Comparison of ENCODE assay signal across 8 cellular contexts in the genomic region with DNA sequence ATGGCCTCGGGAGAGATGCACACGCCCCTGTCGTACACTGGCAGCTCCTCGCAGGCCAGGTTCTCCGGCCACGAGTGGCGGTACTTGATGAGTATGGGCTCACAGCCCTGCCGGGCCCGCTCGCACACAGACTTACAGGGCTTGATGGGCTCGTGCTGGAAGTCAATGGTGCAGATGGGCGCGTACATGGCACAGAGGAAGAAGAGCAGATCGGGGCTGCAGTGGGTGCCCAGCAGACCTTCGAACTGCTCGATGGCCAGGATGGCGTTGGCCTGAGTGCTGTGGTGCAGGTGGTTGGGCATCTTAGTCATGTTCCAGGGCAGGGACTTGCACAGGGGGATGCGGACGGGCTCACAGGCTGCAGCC. TPM values are rescaled to one million over a fixed set of nuclear protein-coding genes. Genes with fewer than 3 reads are reported as not detected.
DNase-seq lines count a peak whose midpoint lies in the region; ATAC-seq and TF ChIP-seq lines count a peak whose summit lies in the region.

No MANE protein-coding gene starts in this region.

- no peak for DNase-seq in activated T-cell treated with anti-CD3 and anti-CD28 coated beads, Interleukin-2, amount 50 U/mL, for 4 hours
- no peak for DNase-seq in activated T-cell treated with anti-CD3 and anti-CD28 coated beads, Interleukin-2, amount 50 U/mL, for 1 hour
- DNase-seq in central memory CD8-positive, alpha-beta T cell (ENCODE audit: low spot score in 2 of 2): no peak
- DNase-seq in memory B cell (ENCODE audit: low spot score in 2 of 2) (no peak), upper lobe of right lung (no peak), immature natural killer cell (no peak), NCI-H2196 treated with DMSO at 0.1 percent for 48 hours (lab: John Stamatoyannopoulos, UW; ENCODE audit: unreplicated experiment) (no peak), HUDEP-2 (lab: John Stamatoyannopoulos, UW; ENCODE audit: unreplicated experiment in 76 of 76) (no peak)

- no peak overlapping the region for H3K27ac ChIP-seq in upper lobe of right lung

- H3K36me3 Mint-ChIP-seq in activated T-cell treated with anti-CD3 and anti-CD28 coated beads, Interleukin-2, amount 50 U/mL, for 4 hours (ENCODE audit: insufficient read depth): no peaks in the 10 kb centered on the region
- no peaks in the 10 kb centered on the region for H3K36me3 Mint-ChIP-seq in central memory CD8-positive, alpha-beta T cell (ENCODE audit: insufficient read depth)
- H3K36me3 Mint-ChIP-seq in memory B cell (no peaks in the 10 kb centered on the region), immature natural killer cell (peaks cover 0 to 5% (median 0%) of the 10 kb centered on the region in 3 donors)

- H3K4me3 ChIP-seq in upper lobe of right lung: peak overlapping the region; percentile 50

- no peak for TF ChIP-seq CTCF in upper lobe of right lung (IDR thresholded peaks at IDR 0.05)

- peaks cover 63% of the 10 kb centered on the region for H3K27me3 Mint-ChIP-seq in activated T-cell treated with anti-CD3 and anti-CD28 coated beads, Interleukin-2, amount 50 U/mL, for 4 hours (ENCODE audit: low read depth)
- H3K27me3 Mint-ChIP-seq in central memory CD8-positive, alpha-beta T cell: peaks cover 91% of the 10 kb centered on the region
- H3K27me3 Mint-ChIP-seq in memory B cell (peaks cover 17% of the 10 kb centered on the region), immature natural killer cell (ENCODE audit: low read depth in 3 of 3) (peaks cover 5 to 29% (median 10%) of the 10 kb centered on the region in 3 donors)

- no peak overlapping the region for H3K27ac Mint-ChIP-seq in central memory CD8-positive, alpha-beta T cell (ENCODE audit: low read depth)
- H3K27ac Mint-ChIP-seq in memory B cell (no peak overlapping the region), immature natural killer cell (no peak overlapping the region)

- peaks cover 3% of the 10 kb centered on the region for H3K27me3 ChIP-seq in upper lobe of right lung

- H3K4me1 Mint-ChIP-seq in activated T-cell treated with anti-CD3 and anti-CD28 coated beads, Interleukin-2, amount 50 U/mL, for 4 hours (ENCODE audit: low read depth): peaks cover 14% of the 10 kb centered on the region
- peaks cover 16% of the 10 kb centered on the region for H3K4me1 Mint-ChIP-seq in central memory CD8-positive, alpha-beta T cell
- peaks cover 12% of the 10 kb centered on the region for H3K4me1 Mint-ChIP-seq in memory B cell
- H3K4me1 Mint-ChIP-seq in immature natural killer cell: peaks cover 4 to 11% of the 10 kb centered on the region in 2 donors

- H3K9me3 ChIP-seq in upper lobe of right lung: no peaks in the 10 kb centered on the region

- no peaks in the 10 kb centered on the region for H3K4me1 ChIP-seq in upper lobe of right lung

- intact Hi-C loops in upper lobe of right lung (cut with DNase I): no loop called here

- peak overlapping the region; percentile 39 for H3K4me3 Mint-ChIP-seq in activated T-cell treated with anti-CD3 and anti-CD28 coated beads, Interleukin-2, amount 50 U/mL, for 4 hours
- H3K4me3 Mint-ChIP-seq in central memory CD8-positive, alpha-beta T cell: peak overlapping the region; percentile 33
- H3K4me3 Mint-ChIP-seq in memory B cell: peak overlapping the region; percentile 47
- H3K4me3 Mint-ChIP-seq in immature natural killer cell: peak overlapping the region in 1 of 5 donors; percentile 16

- ATAC-seq in activated T-cell treated with anti-CD3 and anti-CD28 coated beads, Interleukin-2, amount 50 U/mL, for 4 hours: peak; percentile 10 to 28
- ATAC-seq in central memory CD8-positive, alpha-beta T cell (replicated peaks; ENCODE audit: extremely low read depth, poor library complexity, severe bottlenecking): no peak
- ATAC-seq in memory B cell (ENCODE audit: low read depth): no peak
- peak; percentile 42 for ATAC-seq in upper lobe of right lung

- H3K9me3 Mint-ChIP-seq in activated T-cell treated with anti-CD3 and anti-CD28 coated beads, Interleukin-2, amount 50 U/mL, for 4 hours: no peaks in the 10 kb centered on the region
- H3K9me3 Mint-ChIP-seq in central memory CD8-positive, alpha-beta T cell: no peaks in the 10 kb centered on the region
- H3K9me3 Mint-ChIP-seq in memory B cell: no peaks in the 10 kb centered on the region
- peaks cover 0 to 7% (median 2%) of the 10 kb centered on the region in 6 donors for H3K9me3 Mint-ChIP-seq in immature natural killer cell

- no peaks in the 10 kb centered on the region for H3K36me3 ChIP-seq in upper lobe of right lung

RNA-seq across cellular contexts. Expression of a gene that starts 0.4 kb away (rescaled TPM):
- total RNA-seq in activated T-cell treated with anti-CD3 and anti-CD28 coated beads, Interleukin-2, amount 50 U/mL, for 4 hours: not detected
- total RNA-seq in upper lobe of right lung: 14.0 TPM
- not detected for polyA plus RNA-seq in immature natural killer cell

Comparison
In these comparisons a context has a peak if more than half of its experiments do, and no peak if none do; other contexts are left out.
1. ATAC-seq: peak in activated T-cell treated with anti-CD3 and anti-CD28 coated beads, Interleukin-2, amount 50 U/mL, for 4 hours (2 of 2) and upper lobe of right lung (single experiment); none in central memory CD8-positive, alpha-beta T cell (single experiment) and memory B cell (single experiment).
2. RNA of a gene that starts 0.4 kb away (total RNA-seq): 14.0 TPM in upper lobe of right lung (single experiment); not detected in activated T-cell treated with anti-CD3 and anti-CD28 coated beads, Interleukin-2, amount 50 U/mL, for 4 hours; every median in the first group is over 10 times any median in the second.